19 cellular contexts compared by ENCODE assay signal in genomic region chr6:30940361-30941001, GRCh38. TPM values are rescaled to one million over a fixed set of nuclear protein-coding genes. Genes with fewer than 3 reads are reported as not detected.
DNase-seq lines count a peak whose midpoint lies in the region; ATAC-seq, FAIRE-seq and TF ChIP-seq lines count a peak whose summit lies in the region.
"Had no signal": no experiment of that assay in that cellular context is flagged by ENCODE, and none has a peak within 500 bp of the region (broad histone marks: within the 10 kb centered on the region; RNA-seq: fewer than 3 reads in every experiment).

Gene MUCL3, plus strand, starts transcription at chr6:30940973. Its CDS starts 27 bp downstream, at chr6:30941000.

- TF ChIP-seq POLR2A in A549 (IDR thresholded peaks at IDR 0.05; ENCODE audit: low read length) = no peak

- 89% methylated on average over 10 of the region's 17 CpGs for WGBS in A549 (ENCODE audit: missing lambda C conversion rate)
- WGBS in esophagus, 2 donors = 57 to 59% methylated on average over 17 of the region's 17 CpGs

- CTCF ChIA-PET in A549 (lab: Yijun Ruan, JAX) = interaction anchor here (0.6 to 4.7 kb wide), 5 partner anchors 15 to 140 kb away, joined by 3 to 47 read pairs (median 4); partner anchors contain the start of gene VARS2

- no peaks in the 10 kb centered on the region for H4K20me1 ChIP-seq in neural progenitor cell (ENCODE audit: low read depth)

- H3K4me3 ChIP-seq in A549 = no peak within 1 kb of the TSS
- no peak within 1 kb of the TSS for H3K4me3 ChIP-seq in esophagus (ENCODE audit: low read depth in 1 of 2, low read length in 2 of 2)
- H3K4me3 ChIP-seq in neural progenitor cell = no peak within 1 kb of the TSS
- H3K4me3 ChIP-seq: GM12878 had no signal

- no peaks in the 10 kb centered on the region for H3K79me2 ChIP-seq in neural progenitor cell (ENCODE audit: low read depth)

- H3K9ac ChIP-seq in neural progenitor cell = no peak within 1 kb of the TSS

- DNase-seq in A549 (ENCODE audit: low read depth in 1 of 2, low spot score in 1 of 2) = no peak
- DNase-seq in NCI-H2171 (lab: John Stamatoyannopoulos, UW) = peak; percentile 26
- DNase-seq in neural progenitor cell (ENCODE audit: low spot score) = no peak
- no peak for DNase-seq in NCI-H2081 treated with DMSO at 0.1 percent for 48 hours (lab: John Stamatoyannopoulos, UW)
- DNase-seq in COLO829 (ENCODE audit: low spot score) = no peak
- DNase-seq: KBM-7, NCI-H1092 treated with DMSO at 0.1 percent for 48 hours, NCI-H1694, NCI-H446, SHP77 treated with DMSO at 0.1 percent for 48 hours had no signal

- H3K27me3 ChIP-seq in esophagus (ENCODE audit: control insufficient read depth in 1 of 2, insufficient read depth in 2 of 2, low read length in 2 of 2) (no peaks in the 10 kb centered on the region), neural progenitor cell (no peaks in the 10 kb centered on the region)

- H3K27ac Mint-ChIP-seq in neural progenitor cell = peak within 1 kb of the TSS; percentile 59

- H3K36me3 ChIP-seq in esophagus (ENCODE audit: control insufficient read depth in 2 of 2, insufficient read depth in 2 of 2, low read length in 1 of 2) (no peaks in the 10 kb centered on the region), neural progenitor cell (no peaks in the 10 kb centered on the region)

- no peak within 1 kb of the TSS for H3K4me3 Mint-ChIP-seq in neural progenitor cell
- H3K4me3 Mint-ChIP-seq: CD14-positive monocyte had no signal

- FAIRE-seq in A549 (lab: Jason Lieb, UNC) = no peak
- FAIRE-seq: A204.1, GM12878, GM18507, HTR-8/SVneo had no signal

- peaks cover 22% of the 10 kb centered on the region for H3K27me3 Mint-ChIP-seq in neural progenitor cell (ENCODE audit: insufficient read depth, low read depth)

- TF ChIP-seq CTCF in A549 (IDR thresholded peaks at IDR 0.05) = no peak
- no peak for TF ChIP-seq CTCF in neural progenitor cell (IDR thresholded peaks at IDR 0.05)

- POLR2A ChIA-PET in A549 (lab: Yijun Ruan, JAX) = interaction anchor here (0.7 kb wide), 1 partner anchor 24 kb away, joined by 5 read pairs; no protein-coding TSS in a partner anchor

- H3K4me1 Mint-ChIP-seq in neural progenitor cell = peaks cover 20% of the 10 kb centered on the region

- H3K9me3 Mint-ChIP-seq in neural progenitor cell = no peaks in the 10 kb centered on the region

- ATAC-seq in A549 = no peak
- ATAC-seq in HG02852 (IDR thresholded peaks at IDR 0.05; ENCODE audit: unreplicated experiment) = no peak
- no peak for ATAC-seq in GM18907 (IDR thresholded peaks at IDR 0.05; ENCODE audit: unreplicated experiment)
- ATAC-seq: GM12878 had no signal

- H3F3A ChIP-seq in neural progenitor cell (ENCODE audit: low read depth) = no peaks in the 10 kb centered on the region

- H3K9me3 ChIP-seq in A549 (no peaks in the 10 kb centered on the region), esophagus (ENCODE audit: control insufficient read depth in 2 of 2, insufficient read depth in 1 of 2, low read depth in 1 of 2, low read length in 1 of 2) (no peaks in the 10 kb centered on the region), neural progenitor cell (ENCODE audit: low read depth) (no peaks in the 10 kb centered on the region)

- TF ChIP-seq EP300 in A549 (IDR thresholded peaks at IDR 0.05) = no peak

- H3K36me3 Mint-ChIP-seq in neural progenitor cell = no peaks in the 10 kb centered on the region
- H3K36me3 Mint-ChIP-seq: CD14-positive monocyte had no signal

- no peak for TF ChIP-seq RAD21 in A549 (conservative IDR thresholded peaks at IDR 0.05 in 1 of 2, IDR thresholded peaks at IDR 0.05 in 1 of 2)

- H3K4me2 ChIP-seq in A549 = no peak within 1 kb of the TSS
- no peak within 1 kb of the TSS for H3K4me2 ChIP-seq in neural progenitor cell

- no peak within 1 kb of the TSS for H2AFZ ChIP-seq in neural progenitor cell (replicated peaks)

- H3K27ac ChIP-seq in A549 (peak within 1 kb of the TSS; percentile 80 to 84; a peak in 4 of 6 replicates), esophagus (ENCODE audit: low read depth in 2 of 2, low read length in 1 of 2) (peak within 1 kb of the TSS; percentile 82 to 93), neural progenitor cell (no peak within 1 kb of the TSS)

- H3K4me1 ChIP-seq in A549 (peaks cover 14% of the 10 kb centered on the region), esophagus (ENCODE audit: control insufficient read depth in 2 of 2, insufficient read depth in 2 of 2, low read length in 1 of 2) (peaks cover 11 to 32% of the 10 kb centered on the region in 2 donors), neural progenitor cell (peaks cover 11% of the 10 kb centered on the region)

TF ChIP-seq in A549, 52 proteins besides CTCF, POLR2A, EP300 and RAD21:
- TF ChIP-seq SMC3 (IDR thresholded peaks at IDR 0.05) (no peak), PHF8 (IDR thresholded peaks at IDR 0.05; ENCODE audit: borderline replicate concordance, low read depth) (no peak), ZC3H11A (IDR thresholded peaks at IDR 0.05) (no peak)

RNA-seq across cellular contexts. Expression of gene MUCL3, which starts in this region (rescaled TPM):
- 0.01 and 0.07 TPM in 2 replicates for polyA plus RNA-seq in A549 (2011; rRNA removed)
- polyA plus RNA-seq in A549 (2012; cell fraction: cytosol; rRNA removed) = 0.03 and 0.04 TPM in 2 replicates
- not detected in 2 replicates for polyA plus RNA-seq in A549 (2012; cell fraction: nucleus; rRNA removed)
- 0.03 to 0.08 TPM (median 0.04 TPM) in 3 replicates for polyA plus RNA-seq in A549 (2017; fragmentation: RNase III; extraction: RNeasy Plus Mini Kit Qiagen cat#74134 plus additional on column Dnase treatment)
- polyA minus RNA-seq in A549 (2011; rRNA and poly(A)+ RNA removed) = not detected in 2 replicates
- polyA plus RNA-seq in esophagus = 10 to 100 TPM in 1 of 2 donors, 1 to 10 TPM in 1; 5.2 to 17.8 TPM
- total RNA-seq in neural progenitor cell (ENCODE audit: low replicate concordance) = 0.03 TPM in 1 of 2 replicates, not detected in the other
- total RNA-seq: M059J had no signal
- polyA plus RNA-seq: CD14-positive monocyte had no signal

Comparison
In these comparisons a context has a peak if more than half of its experiments do, and no peak if none do; other contexts are left out.
1. RNA of gene MUCL3 (polyA plus RNA-seq): 5.2 to 17.8 TPM in esophagus; 0.01 to 0.08 TPM in A549; every median in the first group is over 4 times any median in the second.